In the genomic region with DNA sequence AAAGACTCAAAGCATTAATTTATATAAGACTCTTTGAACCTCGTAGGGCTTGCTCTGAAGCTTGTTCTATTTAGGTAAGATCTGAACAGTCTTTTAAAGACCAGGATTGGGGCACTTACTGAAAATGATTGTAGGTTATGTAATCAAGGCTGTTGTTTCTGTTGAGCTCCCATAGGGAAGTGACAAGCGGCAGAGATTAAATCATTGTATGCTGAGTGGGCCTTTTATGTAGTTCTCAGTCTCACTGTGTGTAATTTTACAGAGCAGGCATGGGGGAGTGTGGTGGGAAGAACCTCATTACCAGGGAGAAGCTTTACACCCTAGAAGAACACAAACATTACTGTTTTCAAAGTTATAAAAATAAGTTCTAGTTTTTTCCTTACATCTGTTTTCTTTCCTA, we compare ENCODE assay signal across 14 cellular contexts.
"Had no signal": no experiment of that assay in that cellular context is flagged by ENCODE, and none has a peak within 500 bp of the region (broad histone marks: within the 10 kb centered on the region; RNA-seq: fewer than 3 reads in every experiment).

No MANE protein-coding gene starts in this region.

- DNase-seq: activated CD4-positive, alpha-beta T cell treated with anti-CD3 and anti-CD28 coated beads, Interleukin-2, amount 50 U/mL, for 4 hours; activated gamma-delta T cell treated with Interleukin-2 at 50 U/mL for 16 hours; adrenal gland; effector memory CD4-positive, alpha-beta T cell; heart right ventricle; kidney glomerular epithelial cell; stimulated activated CD4-positive, alpha-beta T cell treated with anti-CD3 and anti-CD28 coated beads, Interleukin-1b, Interleukin-23, amount 100 ng/mL, for 48 hours; stimulated activated CD8-positive, alpha-beta memory T cell treated with anti-CD3 and anti-CD28 coated beads, Interleukin-4, amount 100 ng/mL, for 48 hours; stimulated activated naive CD4-positive, alpha-beta T cell; T-helper 2 cell; thyroid gland; WERI-Rb-1 had no signal

- ATAC-seq: activated naive CD4-positive, alpha-beta T cell treated with anti-CD3 and anti-CD28 coated beads, Interleukin-2, amount 50 U/mL, for 72 hours; heart right ventricle; natural killer cell treated with Interleukin-12 subunit alpha and Interleukin-12 subunit beta and Interleukin-15 and Interleukin-18, amount 100 ng/mL, for 72 hours had no signal
